Comparison of ENCODE assay signal across 9 cellular contexts in genomic region chr9:98775831-98776441, GRCh38. TPM values are rescaled to one million over a fixed set of nuclear protein-coding genes. Genes with fewer than 3 reads are reported as not detected.
DNase-seq lines count a peak whose midpoint lies in the region; ATAC-seq and TF ChIP-seq lines count a peak whose summit lies in the region.
"Had no signal": no experiment of that assay in that cellular context is flagged by ENCODE, and none has a peak within 500 bp of the region (broad histone marks: within the 10 kb centered on the region; RNA-seq: fewer than 3 reads in every experiment).

No MANE protein-coding gene starts in this region.

- H3K4me3 Mint-ChIP-seq in CD4-positive, alpha-beta T cell: no peak overlapping the region

- H3K4me3 ChIP-seq in adrenal gland: no peak overlapping the region
- no peak overlapping the region for H3K4me3 ChIP-seq in spleen
- H3K4me3 ChIP-seq: mucosa of descending colon had no signal

- H3K27ac Mint-ChIP-seq in CD4-positive, alpha-beta T cell: no peak overlapping the region

- H3K4me1 ChIP-seq in adrenal gland (replicated peaks in 1 of 2) (no peaks in the 10 kb centered on the region), spleen (no peaks in the 10 kb centered on the region)

- no peaks in the 10 kb centered on the region for H3K27me3 ChIP-seq in CD4-positive, alpha-beta T cell (ENCODE audit: control insufficient read depth, insufficient read depth, low read length)
- H3K27me3 ChIP-seq in adrenal gland (no peaks in the 10 kb centered on the region), spleen (replicated peaks in 1 of 7) (no peaks in the 10 kb centered on the region)

- TF ChIP-seq CTCF in CD4-positive, alpha-beta T cell (IDR thresholded peaks at IDR 0.05): peak; percentile 33
- TF ChIP-seq CTCF in adrenal gland (IDR thresholded peaks at IDR 0.05) (peak; percentile 42 to 65 (median 54)), spleen (IDR thresholded peaks at IDR 0.05 in 8 of 11, conservative IDR thresholded peaks at IDR 0.05 in 3 of 11) (peak; percentile 24 to 79 (median 58))

- peak in 1 of 10 experiments; percentile 8 for DNase-seq in CD4-positive, alpha-beta T cell
- peak; percentile 60 for DNase-seq in GM19238 (ENCODE audit: insufficient read length, low spot score)
- peak; percentile 39 for DNase-seq in NCI-H345 treated with DMSO at 0.1 percent for 48 hours (lab: John Stamatoyannopoulos, UW; ENCODE audit: unreplicated experiment)
- DNase-seq in adrenal gland: peak in 4 of 7 donors; percentile 39 to 44 (median 42)
- DNase-seq in hepatic stellate cell (ENCODE audit: low spot score): peak; percentile 86
- DNase-seq in spleen: no peak
- DNase-seq in activated CD8-positive, alpha-beta memory T cell treated with anti-CD3 and anti-CD28 coated beads for 24 hours: no peak

- peaks cover 41% of the 10 kb centered on the region for H3K36me3 Mint-ChIP-seq in CD4-positive, alpha-beta T cell (ENCODE audit: low read depth)

- no peaks in the 10 kb centered on the region for H3K9me3 ChIP-seq in CD4-positive, alpha-beta T cell (ENCODE audit: control insufficient read depth, low read length)
- H3K9me3 ChIP-seq in adrenal gland (replicated peaks in 1 of 3) (no peaks in the 10 kb centered on the region), spleen (no peaks in the 10 kb centered on the region)
- H3K9me3 ChIP-seq: mucosa of descending colon had no signal

- H3K27me3 Mint-ChIP-seq in CD4-positive, alpha-beta T cell: no peaks in the 10 kb centered on the region

- 43 to 52% (median 46%) methylated on average over 7 to 8 of the region's 8 CpGs for WGBS in adrenal gland, 4 donors
- 37 to 45% (median 43%) methylated on average over 8 of the region's 8 CpGs for WGBS in spleen, 5 donors

- no peak for TF ChIP-seq POLR2A in adrenal gland (IDR thresholded peaks at IDR 0.05)
- TF ChIP-seq POLR2A in spleen (IDR thresholded peaks at IDR 0.05): no peak

- H3K27ac ChIP-seq in CD4-positive, alpha-beta T cell (ENCODE audit: low read depth, low read length): no peak overlapping the region
- H3K27ac ChIP-seq in adrenal gland (no peak overlapping the region), spleen (no peak overlapping the region)

- H3K4me1 Mint-ChIP-seq in CD4-positive, alpha-beta T cell (ENCODE audit: low read depth): no peaks in the 10 kb centered on the region

- H3K36me3 ChIP-seq in adrenal gland (replicated peaks in 1 of 2): peaks cover 0 to 21% of the 10 kb centered on the region in 2 donors
- peaks cover 0 to 40% (median 23%) of the 10 kb centered on the region in 6 donors for H3K36me3 ChIP-seq in spleen

- H3K9me3 Mint-ChIP-seq in CD4-positive, alpha-beta T cell: no peaks in the 10 kb centered on the region

- intact Hi-C loops in CD4-positive, alpha-beta T cell (cut with DNase I, micrococcal nuclease): loop anchor here (5.0 kb wide), 3 partner anchors 459 to 1064 kb away; no protein-coding TSS in a partner anchor
- intact Hi-C loops in adrenal gland (cut with DNase I) (loop anchor here in 1 of 2 donors (5.0 kb wide), 1 partner anchor 459 kb away; no protein-coding TSS in a partner anchor), spleen (cut with DNase I; ENCODE audit: low total_unique reads) (loop anchor here (2.0 kb wide), 1 partner anchor 459 kb away; no protein-coding TSS in a partner anchor)

- POLR2A ChIA-PET in CD4-positive, alpha-beta T cell (lab: Charles Lee): no interaction called here

- ATAC-seq in CD4-positive, alpha-beta T cell (ENCODE audit: poor library complexity): peak; percentile 34
- no peak for ATAC-seq in GM21381 (IDR thresholded peaks at IDR 0.05; ENCODE audit: unreplicated experiment)
- ATAC-seq: mucosa of descending colon had no signal

- CTCF ChIA-PET in CD4-positive, alpha-beta T cell (lab: Charles Lee): interaction anchor here (0.5 to 0.9 kb wide), 2 partner anchors 456 to 519 kb away, joined by 3 read pairs; no protein-coding TSS in a partner anchor

RNA-seq across cellular contexts. Expression of gene ANKS6, which starts 20.4 kb away (rescaled TPM):
- total RNA-seq in CD4-positive, alpha-beta T cell: 10 to 100 TPM; 11.8 to 12.2 TPM
- total RNA-seq in adrenal gland: 10 to 100 TPM in 7 of 8 donors, 1 to 10 TPM in 1; 8.1 to 28.4 (median 14.9) TPM
- polyA plus RNA-seq in adrenal gland: 10 to 100 TPM in 2 of 3 donors, 1 to 10 TPM in 1; 4.3 to 18.3 (median 16.9) TPM
- total RNA-seq in spleen: 1 to 10 TPM; 5.2 to 9.4 (median 7.0) TPM
- 1 to 10 TPM; 4.9 to 8.2 (median 7.7) TPM for polyA plus RNA-seq in spleen

RNA-seq across cellular contexts. Expression of gene GALNT12, which starts 31.5 kb away (rescaled TPM):
- total RNA-seq in CD4-positive, alpha-beta T cell: 10 to 100 TPM in 1 of 2 experiments, 1 to 10 TPM in 1; 8.7 to 11.5 TPM
- total RNA-seq in adrenal gland (1 to 10 TPM; 1.1 to 7.5 (median 4.2) TPM), spleen (1 to 10 TPM; 1.2 to 3.2 (median 2.6) TPM)
- polyA plus RNA-seq in adrenal gland (1 to 10 TPM; 1.7 to 7.2 (median 2.8) TPM), spleen (1 to 10 TPM; 2.1 to 2.6 (median 2.3) TPM)

Comparison
In these comparisons a context has a peak if more than half of its experiments do, and no peak if none do; other contexts are left out.
1. DNase-seq: peak in GM19238 (single experiment), NCI-H345 treated with DMSO at 0.1 percent for 48 hours (single experiment), adrenal gland (4 of 7) and hepatic stellate cell (single experiment); none in spleen (single experiment) and activated CD8-positive, alpha-beta memory T cell treated with anti-CD3 and anti-CD28 coated beads for 24 hours (single experiment).
2. Peak in every context shown above with its lines, with median percentiles within 50 percentile points of each other: CTCF ChIP-seq.